In genomic region chr14:58245562-58245961, GRCh38 we compare ENCODE assay signal across 8 cellular contexts. TPM values are rescaled to one million over a fixed set of nuclear protein-coding genes. Genes with fewer than 3 reads are reported as not detected.
DNase-seq lines count a peak whose midpoint lies in the region; ATAC-seq and TF ChIP-seq lines count a peak whose summit lies in the region.

No MANE protein-coding gene starts in this region.

- POLR2A ChIA-PET in RWPE1 (lab: Yijun Ruan, JAX; ENCODE audit: low non-redundant PET): no interaction called here

- H3K4me3 ChIP-seq in GM23248: peak overlapping the region; percentile 95
- peak overlapping the region; percentile 98 for H3K4me3 ChIP-seq in fibroblast of mammary gland (ENCODE audit: control insufficient read depth, low read depth, low read length)
- peak overlapping the region; percentile 70 to 95 (median 78) for H3K4me3 ChIP-seq in gastrocnemius medialis

- CTCF ChIA-PET in RWPE1 (lab: Yijun Ruan, JAX): interaction anchor here (0.6 to 0.7 kb wide), 2 partner anchors 30 to 116 kb away, joined by 4 to 5 read pairs; no protein-coding TSS in a partner anchor

- H3K36me3 ChIP-seq in GM23248 (ENCODE audit: low read depth) (no peaks in the 10 kb centered on the region), gastrocnemius medialis (peaks cover 0 to 25% of the 10 kb centered on the region in 2 donors)

- H3K79me2 ChIP-seq in GM23248 (ENCODE audit: insufficient read depth): peaks cover 57% of the 10 kb centered on the region

- H4K20me1 ChIP-seq in GM23248 (ENCODE audit: insufficient read depth): no peaks in the 10 kb centered on the region

- TF ChIP-seq CTCF in RWPE1 (conservative IDR thresholded peaks at IDR 0.05; ENCODE audit: low read depth): no peak
- no peak for TF ChIP-seq CTCF in fibroblast of mammary gland (conservative IDR thresholded peaks at IDR 0.05; ENCODE audit: control insufficient read depth, insufficient read depth, low read depth, low read length)
- TF ChIP-seq CTCF in gastrocnemius medialis (IDR thresholded peaks at IDR 0.05 in 4 of 5, conservative IDR thresholded peaks at IDR 0.05 in 1 of 5): no peak

- peak overlapping the region; percentile 96 for H3K4me2 ChIP-seq in GM23248 (ENCODE audit: unreplicated experiment)

- H3K4me1 ChIP-seq in GM23248 (ENCODE audit: insufficient read depth) (peaks cover 21% of the 10 kb centered on the region), gastrocnemius medialis (peaks cover 33 to 35% of the 10 kb centered on the region in 2 donors)

- H2AFZ ChIP-seq in GM23248: peak overlapping the region; percentile 95

- WGBS in GM23248 (ENCODE audit: low coverage in 1 of 2, low lambda C conversion rate in 2 of 2, missing lambda C conversion rate in 2 of 2), 2 experiments: 1 to 3% methylated on average over 3 of the region's 3 CpGs

- no peak for TF ChIP-seq POLR2A in gastrocnemius medialis (IDR thresholded peaks at IDR 0.05)

- H3K27me3 ChIP-seq in GM23248 (replicated peaks; ENCODE audit: insufficient read depth) (no peaks in the 10 kb centered on the region), gastrocnemius medialis (no peaks in the 10 kb centered on the region)

- H3K9me3 ChIP-seq in GM23248 (ENCODE audit: low read depth): no peaks in the 10 kb centered on the region
- no peaks in the 10 kb centered on the region for H3K9me3 ChIP-seq in gastrocnemius medialis

- H3K9ac ChIP-seq in GM23248: peak overlapping the region; percentile 97

- H3K9me2 ChIP-seq in GM23248 (ENCODE audit: insufficient read depth): no peaks in the 10 kb centered on the region

- H3K27ac ChIP-seq in GM23248: peak overlapping the region; percentile 96
- H3K27ac ChIP-seq in RWPE1: peak overlapping the region; percentile 99
- H3K27ac ChIP-seq in gastrocnemius medialis: peak overlapping the region; percentile 94 to 99 (median 96)

- intact Hi-C loops in gastrocnemius medialis (cut with DNase I; ENCODE audit: low total_unique reads): loop anchor here (2.0 kb wide), 2 partner anchors 45 to 181 kb away; partner anchors contain the start of genes ACTR10, KIAA0586 and TIMM9

- no peak for DNase-seq in GM23248
- no peak for DNase-seq in RWPE1 (ENCODE audit: low spot score)
- DNase-seq in fibroblast of mammary gland (ENCODE audit: low read depth): no peak
- no peak for DNase-seq in gastrocnemius medialis
- no peak for DNase-seq in globus pallidus (ENCODE audit: low spot score)
- DNase-seq in kidney tubule cell (ENCODE audit: low spot score): no peak

- peaks cover 44% of the 10 kb centered on the region for H3F3A ChIP-seq in GM23248 (ENCODE audit: insufficient read depth)

- ATAC-seq in gastrocnemius medialis: no peak
- ATAC-seq in GM21737 (IDR thresholded peaks at IDR 0.05; ENCODE audit: unreplicated experiment): no peak
- no peak for ATAC-seq in esophagus mucosa

- in situ Hi-C loops in GM23248 (cut with MboI) (no loop called here), gastrocnemius medialis (cut with MboI; ENCODE audit: low sequenced_read_pairs in 4 of 4) (loop anchor here in 3 of 4 donors (10.0 kb wide), 1 partner anchor 49 kb away; the partner anchor contains the start of gene ARID4A (in 3 of the 3))

RNA-seq across cellular contexts. Expression of gene PSMA3, which starts 0.9 kb away (rescaled TPM):
- total RNA-seq in GM23248 (2014; rRNA removed; shearing (Covaris generic)): 46.2 and 54.0 TPM in 2 replicates
- polyA plus RNA-seq in GM23248 (2016; fragmentation: Nextera tagmentation; extraction: Ambion mirVana): 182 and 183 TPM in 2 replicates
- total RNA-seq in gastrocnemius medialis: 100 to 1,000 TPM; 200 to 301 (median 217) TPM
- 142 TPM for total RNA-seq in esophagus mucosa

RNA-seq across cellular contexts. Expression of gene ACTR10, which starts 45.6 kb away (rescaled TPM):
- total RNA-seq in GM23248 (2014; rRNA removed; shearing (Covaris generic)): 69.9 and 99.1 TPM in 2 replicates
- polyA plus RNA-seq in GM23248 (2016; fragmentation: Nextera tagmentation; extraction: Ambion mirVana): 188 and 210 TPM in 2 replicates
- total RNA-seq in gastrocnemius medialis (100 to 1,000 TPM in 2 of 4 donors, 10 to 100 TPM in 2; 70.6 to 104 (median 88.8) TPM), esophagus mucosa (36.2 TPM)

RNA-seq across cellular contexts. Expression of gene ARID4A, which starts 52.8 kb away (rescaled TPM):
- total RNA-seq in GM23248 (2014; rRNA removed; shearing (Covaris generic)): 3.2 and 5.7 TPM in 2 replicates
- 13.7 and 17.3 TPM in 2 replicates for polyA plus RNA-seq in GM23248 (2016; fragmentation: Nextera tagmentation; extraction: Ambion mirVana)
- total RNA-seq in gastrocnemius medialis (10 to 100 TPM in 1 of 4 donors, 1 to 10 TPM in 3; 6.6 to 10.5 (median 7.1) TPM), esophagus mucosa (9.5 TPM)
